ENCODE assay signal across 9 cellular contexts in the genomic region with DNA sequence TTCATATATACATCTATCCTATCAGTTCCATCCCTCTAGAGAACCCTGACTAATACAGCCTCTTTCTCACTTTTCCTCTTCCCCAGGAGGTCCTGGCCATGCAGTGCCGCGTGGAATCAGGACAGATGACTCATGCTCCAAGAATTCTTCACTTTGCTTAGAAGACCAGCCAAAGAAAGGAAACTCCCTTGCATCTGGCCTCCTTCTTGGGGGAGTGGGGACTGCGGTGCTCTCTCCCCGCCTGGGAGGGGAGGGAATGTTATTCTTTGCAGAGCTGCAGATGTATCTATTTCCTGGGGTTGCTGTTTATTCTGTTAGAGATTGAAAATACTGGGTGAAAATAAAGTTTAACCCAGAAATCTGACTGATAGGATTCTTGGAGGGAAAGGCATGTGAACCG.
DNase-seq lines count a peak whose midpoint lies in the region; TF ChIP-seq lines count a peak whose summit lies in the region.
"Had no signal": no experiment of that assay in that cellular context is flagged by ENCODE, and none has a peak within 500 bp of the region (broad histone marks: within the 10 kb centered on the region; RNA-seq: fewer than 3 reads in every experiment).

No MANE protein-coding gene starts in this region.

- H3K27ac Mint-ChIP-seq in Calu3 (ENCODE audit: unreplicated experiment), result no peak overlapping the region

- H3K4me1 Mint-ChIP-seq in Calu3 (ENCODE audit: low read depth, unreplicated experiment), result peaks cover 23% of the 10 kb centered on the region

- BruUV-seq in Calu3 (replicated peaks; lab: Mats Ljungman, UMichigan), result no TSS peak

- H3K9me3 Mint-ChIP-seq in Calu3 (ENCODE audit: low read depth, unreplicated experiment), result no peaks in the 10 kb centered on the region

- CTCF ChIA-PET in Calu3 (lab: Charles Lee), result interaction anchor here (0.5 to 0.6 kb wide), 2 partner anchors 19 to 106 kb away, joined by 3 to 4 read pairs; no protein-coding TSS in a partner anchor

- no peaks in the 10 kb centered on the region for H3K27me3 Mint-ChIP-seq in Calu3 (ENCODE audit: unreplicated experiment)

- intact Hi-C loops in Calu3 (cut with micrococcal nuclease; ENCODE audit: unreplicated experiment), result no loop called here
- intact Hi-C loops in posterior vena cava (cut with DNase I), result no loop called here

- TF ChIP-seq CTCF in Calu3 (IDR thresholded peaks at IDR 0.05; ENCODE audit: unreplicated experiment) (no peak), foreskin fibroblast (IDR thresholded peaks at IDR 0.05; ENCODE audit: low read depth, low read length) (no peak)

- no peak overlapping the region for H3K4me3 Mint-ChIP-seq in Calu3 (ENCODE audit: low read depth, unreplicated experiment)

- H3K4me3 ChIP-seq in foreskin fibroblast (ENCODE audit: low read depth in 1 of 2, low read length in 2 of 2), result no peak overlapping the region

- peak; percentile 61 for DNase-seq in Calu3
- DNase-seq in RPMI7951 (ENCODE audit: low read depth), result peak; percentile 100
- DNase-seq in foreskin fibroblast, result peak; percentile 92 to 95
- peak; percentile 10 for DNase-seq in occipital lobe (lab: John Stamatoyannopoulos, UW)
- no peak for DNase-seq in central memory CD4-positive, alpha-beta T cell
- no peak for DNase-seq in GM19240 (ENCODE audit: insufficient read length, low spot score)
- DNase-seq in posterior vena cava (ENCODE audit: low spot score), result no peak
- no peak for DNase-seq in germinal center (ENCODE audit: low spot score)
- DNase-seq: activated CD8-positive, alpha-beta memory T cell treated with anti-CD3 and anti-CD28 coated beads, Interleukin-2, amount 50 U/mL, for 4 hours had no signal

- H3K36me3 Mint-ChIP-seq in Calu3 (ENCODE audit: insufficient read depth, unreplicated experiment), result peaks cover 5% of the 10 kb centered on the region

Comparison
In these comparisons a context has a peak if more than half of its experiments do, and no peak if none do; other contexts are left out.
1. DNase-seq: peak in Calu3 (single experiment), RPMI7951 (single experiment), foreskin fibroblast (2 of 2) and occipital lobe (single experiment); none in central memory CD4-positive, alpha-beta T cell (single experiment), GM19240 (single experiment), posterior vena cava (single experiment) and germinal center (single experiment).